In the genomic region with DNA sequence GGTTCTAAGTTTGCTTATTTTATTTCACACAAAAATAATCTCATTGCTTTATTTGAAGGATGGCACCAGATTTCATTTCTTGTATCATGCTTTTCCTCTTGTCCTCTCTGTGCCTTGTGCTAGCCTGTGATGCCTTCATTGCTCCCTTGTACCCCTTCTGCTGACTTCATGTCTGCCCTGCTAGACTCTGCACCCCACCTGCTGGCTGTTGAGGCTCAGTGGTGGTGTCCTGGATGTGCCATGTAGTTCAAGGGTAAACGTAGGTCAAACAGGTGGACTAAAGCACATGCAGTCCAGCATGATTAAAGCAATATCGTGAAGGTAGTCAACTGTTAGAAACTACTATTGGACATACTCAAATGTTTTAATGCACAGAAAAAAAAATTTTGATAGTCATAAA, we compare ENCODE assay signal across 12 cellular contexts. TPM values are rescaled to one million over a fixed set of nuclear protein-coding genes. Genes with fewer than 3 reads are reported as not detected.
DNase-seq lines count a peak whose midpoint lies in the region; ATAC-seq, FAIRE-seq and TF ChIP-seq lines count a peak whose summit lies in the region.
"Had no signal": no experiment of that assay in that cellular context is flagged by ENCODE, and none has a peak within 500 bp of the region (broad histone marks: within the 10 kb centered on the region; RNA-seq: fewer than 3 reads in every experiment).

No MANE protein-coding gene starts in this region.

- POLR2A ChIA-PET in Caco-2 (lab: Charles Lee): interaction anchor here (1.1 kb wide), 1 partner anchor 47 kb away, joined by 9 read pairs; no protein-coding TSS in a partner anchor

- ATAC-seq in GM23338 (peak; percentile 80), GM21360 (IDR thresholded peaks at IDR 0.05; ENCODE audit: unreplicated experiment) (no peak)

- no peaks in the 10 kb centered on the region for H3K27me3 ChIP-seq in Caco-2 (replicated peaks; ENCODE audit: control insufficient read depth, insufficient read depth, low read length)
- no peaks in the 10 kb centered on the region for H3K27me3 ChIP-seq in GM23338 (ENCODE audit: insufficient read depth)
- no peaks in the 10 kb centered on the region for H3K27me3 ChIP-seq in SJCRH30
- H3K27me3 ChIP-seq in keratinocyte (ENCODE audit: control insufficient read depth, extremely low read depth, insufficient read depth, low read length): no peaks in the 10 kb centered on the region

- H3K27ac Mint-ChIP-seq in Caco-2 (ENCODE audit: unreplicated experiment): no peak overlapping the region
- H3K27ac Mint-ChIP-seq in GM23338: peak overlapping the region; percentile 51; the same call in 1 of the 2 replicates

- H3K36me3 Mint-ChIP-seq in Caco-2 (ENCODE audit: insufficient read depth, unreplicated experiment): peaks cover 51% of the 10 kb centered on the region
- peaks cover 27% of the 10 kb centered on the region for H3K36me3 Mint-ChIP-seq in GM23338 (ENCODE audit: low read depth)

- intact Hi-C loops in Caco-2 (cut with micrococcal nuclease; ENCODE audit: unreplicated experiment): loop anchor here (10.0 kb wide), 1 partner anchor 1233 kb away; no protein-coding TSS in a partner anchor

- H3K79me2 ChIP-seq in GM23338 (replicated peaks; ENCODE audit: insufficient read depth) (no peaks in the 10 kb centered on the region), keratinocyte (ENCODE audit: control insufficient read depth, insufficient read depth, low read length) (peaks cover 4% of the 10 kb centered on the region)

- no peak overlapping the region for H3K27ac ChIP-seq in GM23338 (ENCODE audit: low read depth)
- no peak overlapping the region for H3K27ac ChIP-seq in SJCRH30
- H3K27ac ChIP-seq in keratinocyte (ENCODE audit: control insufficient read depth, insufficient read depth, low read length): no peak overlapping the region
- H3K27ac ChIP-seq: RWPE1 had no signal

- CTCF ChIA-PET in Caco-2 (lab: Charles Lee): no interaction called here

- no peaks in the 10 kb centered on the region for H3K9me2 ChIP-seq in GM23338 (ENCODE audit: insufficient read depth)

- H3K36me3 ChIP-seq in Caco-2 (ENCODE audit: control insufficient read depth, insufficient read depth, low read length): peaks cover 3% of the 10 kb centered on the region; the same call in 1 of the 2 replicates
- H3K36me3 ChIP-seq in GM23338 (ENCODE audit: insufficient read depth): peaks cover 12% of the 10 kb centered on the region
- H3K36me3 ChIP-seq in SJCRH30: peaks cover 56% of the 10 kb centered on the region
- peaks cover 6 to 12% of the 10 kb centered on the region in 2 experiments for H3K36me3 ChIP-seq in keratinocyte (ENCODE audit: control insufficient read depth in 2 of 2, extremely low read depth in 1 of 2, insufficient read depth in 2 of 2, low read length in 2 of 2)

- H3K4me3 Mint-ChIP-seq in Caco-2 (ENCODE audit: unreplicated experiment) (no peak overlapping the region), GM23338 (no peak overlapping the region)

- H2AFZ ChIP-seq in GM23338 (no peak overlapping the region), keratinocyte (ENCODE audit: control insufficient read depth, low read length) (no peak overlapping the region)

- peak; percentile 63 to 65 for DNase-seq in Caco-2
- peak; percentile 50 for DNase-seq in GM23338 (ENCODE audit: low spot score)
- DNase-seq in SJCRH30: peak; percentile 13 to 33
- no peak for DNase-seq in keratinocyte (ENCODE audit: low read depth, low spot score)
- no peak for DNase-seq in superior temporal gyrus (ENCODE audit: extremely low spot score)
- no peak for DNase-seq in ureter (ENCODE audit: low spot score)
- DNase-seq in hypothalamus (lab: John Stamatoyannopoulos, UW): no peak
- DNase-seq: right cardiac atrium had no signal

- H3K4me3 ChIP-seq in Caco-2 (ENCODE audit: low read depth, low read length) (no peak overlapping the region), GM23338 (no peak overlapping the region), SJCRH30 (no peak overlapping the region), keratinocyte (ENCODE audit: control insufficient read depth in 2 of 3, extremely low read depth in 1 of 3, insufficient read depth in 2 of 3, low read depth in 1 of 3, low read length in 3 of 3) (no peak overlapping the region)

- no peak overlapping the region for H3K4me2 ChIP-seq in GM23338
- no peak overlapping the region for H3K4me2 ChIP-seq in keratinocyte (ENCODE audit: control insufficient read depth, extremely low read depth, insufficient read depth, low read depth, low read length)

- peak; percentile 47 to 67 for TF ChIP-seq CTCF in Caco-2 (IDR thresholded peaks at IDR 0.05; ENCODE audit: insufficient read depth in 1 of 2, low read depth in 1 of 2, low read length in 1 of 2, severe bottlenecking in 1 of 2, unreplicated experiment in 1 of 2)
- peak; percentile 47 to 61 for TF ChIP-seq CTCF in GM23338 (conservative IDR thresholded peaks at IDR 0.05; ENCODE audit: low read depth in 2 of 2)
- TF ChIP-seq CTCF in keratinocyte (optimal IDR thresholded peaks at IDR 0.05 in 1 of 3, IDR thresholded peaks at IDR 0.05 in 1 of 3, conservative IDR thresholded peaks at IDR 0.05 in 1 of 3; ENCODE audit: extremely low read depth in 1 of 3, insufficient read depth in 2 of 3, low read length in 3 of 3): peak; percentile 44 to 58 (median 48)

- no peaks in the 10 kb centered on the region for H3K4me1 ChIP-seq in Caco-2
- no peaks in the 10 kb centered on the region for H3K4me1 ChIP-seq in GM23338 (ENCODE audit: insufficient read depth)
- H3K4me1 ChIP-seq in SJCRH30: no peaks in the 10 kb centered on the region
- no peaks in the 10 kb centered on the region for H3K4me1 ChIP-seq in keratinocyte (ENCODE audit: control insufficient read depth, extremely low read depth, insufficient read depth, low read length)

- H3K4me1 Mint-ChIP-seq in Caco-2 (ENCODE audit: low read depth, unreplicated experiment): no peaks in the 10 kb centered on the region
- H3K4me1 Mint-ChIP-seq in GM23338: no peaks in the 10 kb centered on the region

- H3K9me3 ChIP-seq in Caco-2 (no peaks in the 10 kb centered on the region), SJCRH30 (replicated peaks) (no peaks in the 10 kb centered on the region), keratinocyte (ENCODE audit: control insufficient read depth, low read depth, low read length) (no peaks in the 10 kb centered on the region)

- H3F3A ChIP-seq in GM23338 (replicated peaks; ENCODE audit: low read depth): no peaks in the 10 kb centered on the region

- H3K9me1 ChIP-seq in keratinocyte (ENCODE audit: control insufficient read depth, extremely low read depth, insufficient read depth, low read length): no peaks in the 10 kb centered on the region

- dilution Hi-C loops in keratinocyte (cut with MboI; ENCODE audit: extremely low pct_ligation_motif_present, low sequenced_read_pairs): no loop called here

- H4K20me1 ChIP-seq in GM23338 (replicated peaks; ENCODE audit: insufficient read depth) (no peaks in the 10 kb centered on the region), keratinocyte (ENCODE audit: control insufficient read depth, extremely low read depth, insufficient read depth, low read length) (no peaks in the 10 kb centered on the region)

- H3K27me3 Mint-ChIP-seq in Caco-2 (ENCODE audit: insufficient read depth, unreplicated experiment) (no peaks in the 10 kb centered on the region), GM23338 (ENCODE audit: insufficient read depth, low read depth, poor library complexity) (no peaks in the 10 kb centered on the region)

- no TSS peak for BruUV-seq in Caco-2 (replicated peaks; lab: Mats Ljungman, UMichigan)

- FAIRE-seq in keratinocyte (lab: Jason Lieb, UNC): no peak

- H3K9me3 Mint-ChIP-seq in Caco-2 (ENCODE audit: unreplicated experiment) (no peaks in the 10 kb centered on the region), GM23338 (no peaks in the 10 kb centered on the region)

- H3K9ac ChIP-seq in keratinocyte (ENCODE audit: control insufficient read depth, extremely low read depth, insufficient read depth, low read length): no peak overlapping the region

RNA-seq across cellular contexts. Expression of a gene that starts 21.6 kb away (rescaled TPM):
- total RNA-seq in Caco-2 (2022): 135 TPM in 2 replicates
- 58.7 and 71.8 TPM in 2 replicates for total RNA-seq in GM23338 (2014; rRNA removed; shearing (Covaris generic))
- 47.9 and 58.1 TPM in 2 replicates for polyA plus RNA-seq in GM23338 (2016; fragmentation: Nextera tagmentation; extraction: Ambion mirVana)
- total RNA-seq in SJCRH30 (2014; rRNA removed; shearing (Covaris generic)): 83.6 and 88.3 TPM in 2 replicates
- 34.8 to 76.0 TPM (median 60.1 TPM) in 3 replicates for polyA plus RNA-seq in keratinocyte
- 27.2 TPM for polyA plus RNA-seq in keratinocyte (2011; ENCODE audit: low read depth)
- polyA plus RNA-seq in keratinocyte (2011; cell fraction: cytosol; rRNA removed): 39.0 and 65.8 TPM in 2 replicates
- 30.0 and 39.3 TPM in 2 replicates for polyA plus RNA-seq in keratinocyte (2011; cell fraction: nucleus; rRNA removed)
- polyA plus RNA-seq in keratinocyte (2012; ENCODE audit: low replicate concordance): 32.8 and 39.2 TPM in 2 replicates
- polyA minus RNA-seq in keratinocyte: 3.7 to 25.3 TPM (median 12.1 TPM) in 3 replicates
- 31.3 TPM for polyA minus RNA-seq in keratinocyte (2011; cell fraction: cytosol; rRNA and poly(A)+ RNA removed)
- 8.0 and 15.3 TPM in 2 replicates for polyA minus RNA-seq in keratinocyte (2011; cell fraction: nucleus; rRNA and poly(A)+ RNA removed)
- total RNA-seq in ureter: 52.0 TPM

RNA-seq across cellular contexts. Expression of a gene that starts 36.0 kb away (rescaled TPM):
- total RNA-seq in Caco-2 (2022) (1.8 and 2.3 TPM in 2 replicates), ureter (1.2 TPM)
- 0.38 and 0.66 TPM in 2 replicates for total RNA-seq in GM23338 (2014; rRNA removed; shearing (Covaris generic))
- polyA plus RNA-seq in GM23338 (2016; fragmentation: Nextera tagmentation; extraction: Ambion mirVana) (0.89 and 1.0 TPM in 2 replicates), keratinocyte (0.59 to 1.8 TPM (median 1.6 TPM) in 3 replicates)
- total RNA-seq in SJCRH30 (2014; rRNA removed; shearing (Covaris generic)): 1.6 and 2.2 TPM in 2 replicates
- 1.1 TPM for polyA plus RNA-seq in keratinocyte (2011; ENCODE audit: low read depth)
- polyA plus RNA-seq in keratinocyte (2011; cell fraction: cytosol; rRNA removed): 0.75 and 1.3 TPM in 2 replicates
- polyA plus RNA-seq in keratinocyte (2011; cell fraction: nucleus; rRNA removed): 2.2 and 3.9 TPM in 2 replicates
- polyA plus RNA-seq in keratinocyte (2012; ENCODE audit: low replicate concordance): 1.0 and 1.7 TPM in 2 replicates
- 1.3 to 1.9 TPM in 2 of 3 replicates, not detected in the other for polyA minus RNA-seq in keratinocyte
- not detected for polyA minus RNA-seq in keratinocyte (2011; cell fraction: cytosol; rRNA and poly(A)+ RNA removed)
- 4.0 and 4.7 TPM in 2 replicates for polyA minus RNA-seq in keratinocyte (2011; cell fraction: nucleus; rRNA and poly(A)+ RNA removed)

RNA-seq across cellular contexts. Expression of a gene that starts 47.8 kb away (rescaled TPM):
- total RNA-seq in Caco-2 (2022) (36.5 and 38.1 TPM in 2 replicates), ureter (38.4 TPM)
- 25.8 and 33.2 TPM in 2 replicates for total RNA-seq in GM23338 (2014; rRNA removed; shearing (Covaris generic))
- polyA plus RNA-seq in GM23338 (2016; fragmentation: Nextera tagmentation; extraction: Ambion mirVana) (7.6 and 8.0 TPM in 2 replicates), keratinocyte (18.6 to 27.2 TPM (median 20.6 TPM) in 3 replicates)
- total RNA-seq in SJCRH30 (2014; rRNA removed; shearing (Covaris generic)): 24.3 and 25.9 TPM in 2 replicates
- 5.8 TPM for polyA plus RNA-seq in keratinocyte (2011; ENCODE audit: low read depth)
- 11.0 and 13.2 TPM in 2 replicates for polyA plus RNA-seq in keratinocyte (2011; cell fraction: cytosol; rRNA removed)
- polyA plus RNA-seq in keratinocyte (2011; cell fraction: nucleus; rRNA removed): 36.8 and 38.9 TPM in 2 replicates
- 7.6 and 16.1 TPM in 2 replicates for polyA plus RNA-seq in keratinocyte (2012; ENCODE audit: low replicate concordance)
- 39.5 to 50.3 TPM (median 49.5 TPM) in 3 replicates for polyA minus RNA-seq in keratinocyte
- 30.9 TPM for polyA minus RNA-seq in keratinocyte (2011; cell fraction: cytosol; rRNA and poly(A)+ RNA removed)
- 39.6 and 47.2 TPM in 2 replicates for polyA minus RNA-seq in keratinocyte (2011; cell fraction: nucleus; rRNA and poly(A)+ RNA removed)

RNA-seq across cellular contexts. Expression of a gene that starts 47.8 kb away (rescaled TPM):
- not detected in 2 replicates for total RNA-seq in Caco-2 (2022)
- total RNA-seq in GM23338 (2014; rRNA removed; shearing (Covaris generic)): not detected in 2 replicates
- not detected in 2 replicates for polyA plus RNA-seq in GM23338 (2016; fragmentation: Nextera tagmentation; extraction: Ambion mirVana)
- not detected in 2 replicates for total RNA-seq in SJCRH30 (2014; rRNA removed; shearing (Covaris generic))
- polyA plus RNA-seq in keratinocyte: 0.18 to 0.67 TPM (median 0.59 TPM) in 3 replicates
- not detected for polyA plus RNA-seq in keratinocyte (2011; ENCODE audit: low read depth)
- polyA plus RNA-seq in keratinocyte (2011; cell fraction: cytosol; rRNA removed): 0.12 and 0.27 TPM in 2 replicates
- 0.36 and 0.48 TPM in 2 replicates for polyA plus RNA-seq in keratinocyte (2011; cell fraction: nucleus; rRNA removed)
- polyA plus RNA-seq in keratinocyte (2012; ENCODE audit: low replicate concordance): 0.58 TPM in 1 of 2 replicates, not detected in the other
- 0.23 to 0.29 TPM in 2 of 3 replicates, not detected in the other for polyA minus RNA-seq in keratinocyte
- polyA minus RNA-seq in keratinocyte (2011; cell fraction: cytosol; rRNA and poly(A)+ RNA removed): not detected
- not detected in 2 replicates for polyA minus RNA-seq in keratinocyte (2011; cell fraction: nucleus; rRNA and poly(A)+ RNA removed)
- not detected for total RNA-seq in ureter
- total RNA-seq: glomerular endothelial cell, right cardiac atrium, temporal lobe had no signal
- polyA plus RNA-seq: right cardiac atrium had no signal

Comparison
In these comparisons a context has a peak if more than half of its experiments do, and no peak if none do; other contexts are left out.
1. DNase-seq: peak in Caco-2 (2 of 2), GM23338 (single experiment) and SJCRH30 (2 of 2); none in keratinocyte (single experiment), superior temporal gyrus (single experiment), ureter (single experiment) and hypothalamus (0 of 51).
2. Peak in every context shown above with its lines, with median percentiles within 50 percentile points of each other: CTCF ChIP-seq.